8 cellular contexts compared by ENCODE assay signal in the genomic region with DNA sequence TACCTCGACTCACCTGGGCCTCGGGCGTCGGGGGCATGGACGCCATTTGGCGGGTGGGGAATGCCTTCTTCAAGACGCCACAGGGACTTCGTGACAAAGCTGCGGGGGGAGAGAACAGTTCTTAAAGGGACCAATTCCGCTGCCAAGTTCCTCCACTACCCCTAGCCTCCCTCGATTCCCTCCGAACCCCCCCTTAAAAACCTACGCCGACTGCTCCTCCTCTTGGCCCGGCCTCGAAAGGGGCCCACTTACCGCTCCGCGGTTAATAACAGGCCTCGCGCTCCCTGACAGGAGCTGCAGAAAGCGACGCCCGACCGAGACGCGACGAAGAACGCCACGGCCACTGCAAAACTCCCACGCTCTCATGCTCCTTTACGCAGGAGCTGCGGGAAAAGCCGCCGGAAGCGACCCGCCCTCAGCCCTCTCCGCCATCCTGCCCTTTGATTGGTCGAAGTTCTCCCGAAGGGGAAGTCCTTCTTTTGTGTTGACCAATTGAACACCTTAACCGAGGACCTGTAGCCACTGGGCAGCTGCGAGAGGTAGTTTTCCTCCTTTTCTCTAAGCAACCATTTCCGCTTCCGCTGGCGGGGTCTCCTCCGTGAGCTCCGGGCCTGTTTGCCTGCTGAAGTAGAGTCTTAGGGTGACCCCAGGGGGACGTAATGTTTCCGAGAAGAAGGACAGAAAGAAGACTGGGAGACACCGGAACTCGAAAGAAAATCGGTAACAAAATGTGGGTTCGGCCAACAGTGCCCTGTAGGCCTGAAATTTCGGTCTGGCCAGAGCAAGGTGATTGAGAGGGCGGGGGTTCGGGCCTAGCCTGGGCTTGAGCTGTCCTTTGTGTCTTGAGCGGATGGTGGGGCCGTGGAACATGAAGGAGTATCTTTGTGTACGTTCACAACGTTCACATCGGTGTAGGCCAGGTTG. TPM values are rescaled to one million over a fixed set of nuclear protein-coding genes. Genes with fewer than 3 reads are reported as not detected.
DNase-seq lines count a peak whose midpoint lies in the region; ATAC-seq and TF ChIP-seq lines count a peak whose summit lies in the region.

A gene (plus strand): TSS at position 573 of the 924 bp plus-strand sequence. CDS start 32,548 bp downstream, outside the sequence.
A gene with protein sequence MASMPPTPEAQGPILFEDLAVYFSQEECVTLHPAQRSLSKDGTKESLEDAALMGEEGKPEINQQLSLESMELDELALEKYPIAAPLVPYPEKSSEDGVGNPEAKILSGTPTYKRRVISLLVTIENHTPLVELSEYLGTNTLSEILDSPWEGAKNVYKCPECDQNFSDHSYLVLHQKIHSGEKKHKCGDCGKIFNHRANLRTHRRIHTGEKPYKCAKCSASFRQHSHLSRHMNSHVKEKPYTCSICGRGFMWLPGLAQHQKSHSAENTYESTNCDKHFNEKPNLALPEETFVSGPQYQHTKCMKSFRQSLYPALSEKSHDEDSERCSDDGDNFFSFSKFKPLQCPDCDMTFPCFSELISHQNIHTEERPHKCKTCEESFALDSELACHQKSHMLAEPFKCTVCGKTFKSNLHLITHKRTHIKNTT (minus strand): TSS at position 397 of the 924 bp plus-strand sequence. CDS start 351 bp downstream, at position 46.

- peak within 1 kb of the TSS; percentile 95 for H3K27ac Mint-ChIP-seq in activated naive CD8-positive, alpha-beta T cell
- peak within 1 kb of the TSS; percentile 96 for H3K27ac Mint-ChIP-seq in glutamatergic neuron (ENCODE audit: unreplicated experiment)

- ATAC-seq in GM21825 (IDR thresholded peaks at IDR 0.05; ENCODE audit: unreplicated experiment) (peak; percentile 88), omental fat pad (ENCODE audit: low FRiP score) (peak; percentile 96)

- peak within 1 kb of the TSS; percentile 87 for H3K9ac ChIP-seq in SK-N-MC (ENCODE audit: insufficient read length)

- H3K4me3 ChIP-seq in SK-N-MC (peak within 1 kb of the TSS; percentile 87), thymus (ENCODE audit: low read length) (peak within 1 kb of the TSS; percentile 77)

- peak; percentile 90 for DNase-seq in DMS79 (lab: John Stamatoyannopoulos, UW)
- DNase-seq in LoVo (ENCODE audit: low spot score), result peak; percentile 86
- DNase-seq in SK-N-MC (ENCODE audit: low read depth, low spot score), result peak; percentile 78
- peak; percentile 80 for DNase-seq in glutamatergic neuron
- DNase-seq in omental fat pad (ENCODE audit: low spot score), result peak; percentile 39

- H3K27ac ChIP-seq in SK-N-MC (peak within 1 kb of the TSS; percentile 78; the same call in 1 of the 2 replicates), thymus (ENCODE audit: low read depth) (peak within 1 kb of the TSS; percentile 76)

- H3K9me3 Mint-ChIP-seq in activated naive CD8-positive, alpha-beta T cell (ENCODE audit: low read depth), result peaks cover 5% of the 10 kb centered on the region
- peaks cover 13% of the 10 kb centered on the region for H3K9me3 Mint-ChIP-seq in glutamatergic neuron (ENCODE audit: unreplicated experiment)

- H3K36me3 ChIP-seq in SK-N-MC (ENCODE audit: insufficient read depth, low read length), result peaks cover 46% of the 10 kb centered on the region
- H3K36me3 ChIP-seq in thymus (ENCODE audit: control insufficient read depth, insufficient read depth), result peaks cover 6% of the 10 kb centered on the region

- no peaks in the 10 kb centered on the region for H3K27me3 ChIP-seq in thymus (ENCODE audit: control insufficient read depth, insufficient read depth)

- H3K4me1 ChIP-seq in thymus (ENCODE audit: control insufficient read depth, insufficient read depth, low read length), result peaks cover 6% of the 10 kb centered on the region

- H3K36me3 Mint-ChIP-seq in activated naive CD8-positive, alpha-beta T cell, result peaks cover 11% of the 10 kb centered on the region
- peaks cover 9% of the 10 kb centered on the region for H3K36me3 Mint-ChIP-seq in glutamatergic neuron (ENCODE audit: unreplicated experiment)

- peak within 1 kb of the TSS; percentile 98 for H3K4me3 Mint-ChIP-seq in activated naive CD8-positive, alpha-beta T cell
- H3K4me3 Mint-ChIP-seq in glutamatergic neuron (ENCODE audit: unreplicated experiment), result peak within 1 kb of the TSS; percentile 100

- WGBS in thymus, result 45% methylated on average over 61 of the region's 61 CpGs

- no peaks in the 10 kb centered on the region for H3K27me3 Mint-ChIP-seq in activated naive CD8-positive, alpha-beta T cell
- H3K27me3 Mint-ChIP-seq in glutamatergic neuron (ENCODE audit: unreplicated experiment), result peaks cover 5% of the 10 kb centered on the region

- H3K9me3 ChIP-seq in SK-N-MC (ENCODE audit: low read depth, low read length) (no peaks in the 10 kb centered on the region), thymus (ENCODE audit: control insufficient read depth) (peaks cover 1% of the 10 kb centered on the region)

- TF ChIP-seq CTCF in glutamatergic neuron (IDR thresholded peaks at IDR 0.05; ENCODE audit: partially characterized antibody, unreplicated experiment) (no peak), omental fat pad (IDR thresholded peaks at IDR 0.05) (no peak)

- peaks cover 44% of the 10 kb centered on the region for H3K4me1 Mint-ChIP-seq in activated naive CD8-positive, alpha-beta T cell (ENCODE audit: low read depth)
- H3K4me1 Mint-ChIP-seq in glutamatergic neuron (ENCODE audit: low read depth, unreplicated experiment), result peaks cover 2% of the 10 kb centered on the region

RNA-seq across cellular contexts. Expression of the first gene that starts in this region (rescaled TPM):
- total RNA-seq in glutamatergic neuron (ENCODE audit: unreplicated experiment), result 69.9 TPM
- total RNA-seq in omental fat pad, result 10 to 100 TPM; 17.0 to 31.7 (median 26.5) TPM
- 36.0 TPM for polyA plus RNA-seq in thymus

RNA-seq across cellular contexts. Expression of the second gene that starts in this region (rescaled TPM):
- total RNA-seq in glutamatergic neuron (ENCODE audit: unreplicated experiment), result 1.9 TPM
- 1 to 10 TPM; 2.0 to 3.3 (median 2.7) TPM for total RNA-seq in omental fat pad
- polyA plus RNA-seq in thymus, result 2.3 TPM

Comparison
In these comparisons a context has a peak if more than half of its experiments do, and no peak if none do; other contexts are left out.
1. Peak in every context shown above with its lines: DNase-seq, ATAC-seq, H3K4me3 ChIP-seq and H3K27ac ChIP-seq.
2. DNase-seq: peak in every context shown above with its lines; median percentile 90 in DMS79; 86 in LoVo; 80 in glutamatergic neuron; 78 in SK-N-MC; 39 in omental fat pad.